In the genomic region with DNA sequence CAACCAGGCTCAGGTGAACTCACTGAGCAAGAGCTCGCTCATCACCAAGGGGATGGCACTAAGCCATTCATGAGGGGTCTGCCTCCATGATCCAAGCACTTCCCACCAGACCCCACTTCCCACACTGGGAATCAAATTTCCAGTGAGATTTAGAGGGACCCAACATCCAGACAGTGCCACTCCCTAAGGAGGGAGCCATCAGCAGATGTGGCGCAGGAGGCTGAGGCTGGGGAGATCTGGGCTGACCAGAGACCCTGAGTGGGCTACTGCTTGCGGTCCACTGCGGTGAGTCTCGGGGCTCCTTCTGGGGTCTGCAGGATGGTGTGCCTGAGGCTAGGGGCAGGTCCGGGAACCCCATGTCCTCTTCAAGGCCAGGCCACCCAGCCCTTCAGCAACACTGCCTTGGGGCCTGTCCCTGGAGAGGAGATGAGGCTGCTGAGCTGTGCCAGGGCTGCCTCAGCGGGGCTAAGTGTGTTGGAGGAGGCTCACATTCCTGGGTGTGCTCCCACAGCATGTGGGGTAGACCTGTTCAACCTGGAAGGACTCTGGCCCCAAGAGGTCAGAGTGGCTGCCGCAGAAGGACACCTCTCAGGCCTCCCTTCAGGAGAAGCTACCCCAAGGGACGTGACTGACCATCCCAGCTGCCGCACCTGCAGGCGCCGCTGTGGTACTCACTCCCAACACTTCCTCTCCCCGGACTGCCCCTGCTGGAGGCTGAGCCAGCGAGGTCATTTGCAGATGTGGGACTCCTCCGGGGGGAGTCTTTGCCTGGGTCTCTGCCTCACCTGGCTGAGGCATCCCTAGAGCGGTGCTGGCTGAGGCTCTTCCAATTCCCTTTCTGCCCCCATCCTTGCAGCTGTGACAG, we compare ENCODE assay signal across 3 cellular contexts.
TF ChIP-seq lines count a peak whose summit lies in the region.

No MANE protein-coding gene starts in this region.

TF ChIP-seq in SK-N-SH, 30 proteins besides CTCF, POLR2A, EP300 and RAD21:
- TF ChIP-seq, protein P1, sequence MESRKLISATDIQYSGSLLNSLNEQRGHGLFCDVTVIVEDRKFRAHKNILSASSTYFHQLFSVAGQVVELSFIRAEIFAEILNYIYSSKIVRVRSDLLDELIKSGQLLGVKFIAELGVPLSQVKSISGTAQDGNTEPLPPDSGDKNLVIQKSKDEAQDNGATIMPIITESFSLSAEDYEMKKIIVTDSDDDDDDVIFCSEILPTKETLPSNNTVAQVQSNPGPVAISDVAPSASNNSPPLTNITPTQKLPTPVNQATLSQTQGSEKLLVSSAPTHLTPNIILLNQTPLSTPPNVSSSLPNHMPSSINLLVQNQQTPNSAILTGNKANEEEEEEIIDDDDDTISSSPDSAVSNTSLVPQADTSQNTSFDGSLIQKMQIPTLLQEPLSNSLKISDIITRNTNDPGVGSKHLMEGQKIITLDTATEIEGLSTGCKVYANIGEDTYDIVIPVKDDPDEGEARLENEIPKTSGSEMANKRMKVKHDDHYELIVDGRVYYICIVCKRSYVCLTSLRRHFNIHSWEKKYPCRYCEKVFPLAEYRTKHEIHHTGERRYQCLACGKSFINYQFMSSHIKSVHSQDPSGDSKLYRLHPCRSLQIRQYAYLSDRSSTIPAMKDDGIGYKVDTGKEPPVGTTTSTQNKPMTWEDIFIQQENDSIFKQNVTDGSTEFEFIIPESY (IDR thresholded peaks at IDR 0.05; ENCODE audit: borderline replicate concordance, low read depth) = no peak
- TF ChIP-seq FOXM1 (IDR thresholded peaks at IDR 0.05; ENCODE audit: low read depth) = no peak

TF ChIP-seq in SK-N-SH treated with all-trans-retinoic acid at 6 μM for 48 hours, 23 proteins besides CTCF, POLR2A, EP300 and RAD21 (continued from another document):
- TF ChIP-seq, protein P2, sequence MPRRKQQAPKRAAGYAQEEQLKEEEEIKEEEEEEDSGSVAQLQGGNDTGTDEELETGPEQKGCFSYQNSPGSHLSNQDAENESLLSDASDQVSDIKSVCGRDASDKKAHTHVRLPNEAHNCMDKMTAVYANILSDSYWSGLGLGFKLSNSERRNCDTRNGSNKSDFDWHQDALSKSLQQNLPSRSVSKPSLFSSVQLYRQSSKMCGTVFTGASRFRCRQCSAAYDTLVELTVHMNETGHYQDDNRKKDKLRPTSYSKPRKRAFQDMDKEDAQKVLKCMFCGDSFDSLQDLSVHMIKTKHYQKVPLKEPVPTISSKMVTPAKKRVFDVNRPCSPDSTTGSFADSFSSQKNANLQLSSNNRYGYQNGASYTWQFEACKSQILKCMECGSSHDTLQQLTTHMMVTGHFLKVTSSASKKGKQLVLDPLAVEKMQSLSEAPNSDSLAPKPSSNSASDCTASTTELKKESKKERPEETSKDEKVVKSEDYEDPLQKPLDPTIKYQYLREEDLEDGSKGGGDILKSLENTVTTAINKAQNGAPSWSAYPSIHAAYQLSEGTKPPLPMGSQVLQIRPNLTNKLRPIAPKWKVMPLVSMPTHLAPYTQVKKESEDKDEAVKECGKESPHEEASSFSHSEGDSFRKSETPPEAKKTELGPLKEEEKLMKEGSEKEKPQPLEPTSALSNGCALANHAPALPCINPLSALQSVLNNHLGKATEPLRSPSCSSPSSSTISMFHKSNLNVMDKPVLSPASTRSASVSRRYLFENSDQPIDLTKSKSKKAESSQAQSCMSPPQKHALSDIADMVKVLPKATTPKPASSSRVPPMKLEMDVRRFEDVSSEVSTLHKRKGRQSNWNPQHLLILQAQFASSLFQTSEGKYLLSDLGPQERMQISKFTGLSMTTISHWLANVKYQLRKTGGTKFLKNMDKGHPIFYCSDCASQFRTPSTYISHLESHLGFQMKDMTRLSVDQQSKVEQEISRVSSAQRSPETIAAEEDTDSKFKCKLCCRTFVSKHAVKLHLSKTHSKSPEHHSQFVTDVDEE (CRISPR knock-in tag; IDR thresholded peaks at IDR 0.05) = no peak
- no peak for TF ChIP-seq SNAI2 (CRISPR knock-in tag; IDR thresholded peaks at IDR 0.05)
- TF ChIP-seq ZNF565 (CRISPR knock-in tag; conservative IDR thresholded peaks at IDR 0.05; ENCODE audit: low read depth) = no peak
- TF ChIP-seq, protein P3, sequence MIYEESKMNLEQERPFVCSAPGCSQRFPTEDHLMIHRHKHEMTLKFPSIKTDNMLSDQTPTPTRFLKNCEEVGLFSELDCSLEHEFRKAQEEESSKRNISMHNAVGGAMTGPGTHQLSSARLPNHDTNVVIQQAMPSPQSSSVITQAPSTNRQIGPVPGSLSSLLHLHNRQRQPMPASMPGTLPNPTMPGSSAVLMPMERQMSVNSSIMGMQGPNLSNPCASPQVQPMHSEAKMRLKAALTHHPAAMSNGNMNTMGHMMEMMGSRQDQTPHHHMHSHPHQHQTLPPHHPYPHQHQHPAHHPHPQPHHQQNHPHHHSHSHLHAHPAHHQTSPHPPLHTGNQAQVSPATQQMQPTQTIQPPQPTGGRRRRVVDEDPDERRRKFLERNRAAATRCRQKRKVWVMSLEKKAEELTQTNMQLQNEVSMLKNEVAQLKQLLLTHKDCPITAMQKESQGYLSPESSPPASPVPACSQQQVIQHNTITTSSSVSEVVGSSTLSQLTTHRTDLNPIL (CRISPR knock-in tag; IDR thresholded peaks at IDR 0.05; ENCODE audit: low read depth) = no peak
- no peak for TF ChIP-seq ZNF70 (CRISPR knock-in tag; IDR thresholded peaks at IDR 0.05)
- no peak for TF ChIP-seq ZNF8 (CRISPR knock-in tag; IDR thresholded peaks at IDR 0.05)
- no peak for TF ChIP-seq ESRRG (CRISPR knock-in tag; IDR thresholded peaks at IDR 0.05)
- TF ChIP-seq ZFP30 (CRISPR knock-in tag; IDR thresholded peaks at IDR 0.05) = no peak
- TF ChIP-seq OSR1 (CRISPR knock-in tag; IDR thresholded peaks at IDR 0.05) = no peak
- no peak for TF ChIP-seq ARNTL (CRISPR knock-in tag; IDR thresholded peaks at IDR 0.05; ENCODE audit: borderline replicate concordance, low read depth)

TF ChIP-seq in WTC11, 78 proteins besides CTCF, POLR2A, EP300 and RAD21:
- TF ChIP-seq, protein P4, sequence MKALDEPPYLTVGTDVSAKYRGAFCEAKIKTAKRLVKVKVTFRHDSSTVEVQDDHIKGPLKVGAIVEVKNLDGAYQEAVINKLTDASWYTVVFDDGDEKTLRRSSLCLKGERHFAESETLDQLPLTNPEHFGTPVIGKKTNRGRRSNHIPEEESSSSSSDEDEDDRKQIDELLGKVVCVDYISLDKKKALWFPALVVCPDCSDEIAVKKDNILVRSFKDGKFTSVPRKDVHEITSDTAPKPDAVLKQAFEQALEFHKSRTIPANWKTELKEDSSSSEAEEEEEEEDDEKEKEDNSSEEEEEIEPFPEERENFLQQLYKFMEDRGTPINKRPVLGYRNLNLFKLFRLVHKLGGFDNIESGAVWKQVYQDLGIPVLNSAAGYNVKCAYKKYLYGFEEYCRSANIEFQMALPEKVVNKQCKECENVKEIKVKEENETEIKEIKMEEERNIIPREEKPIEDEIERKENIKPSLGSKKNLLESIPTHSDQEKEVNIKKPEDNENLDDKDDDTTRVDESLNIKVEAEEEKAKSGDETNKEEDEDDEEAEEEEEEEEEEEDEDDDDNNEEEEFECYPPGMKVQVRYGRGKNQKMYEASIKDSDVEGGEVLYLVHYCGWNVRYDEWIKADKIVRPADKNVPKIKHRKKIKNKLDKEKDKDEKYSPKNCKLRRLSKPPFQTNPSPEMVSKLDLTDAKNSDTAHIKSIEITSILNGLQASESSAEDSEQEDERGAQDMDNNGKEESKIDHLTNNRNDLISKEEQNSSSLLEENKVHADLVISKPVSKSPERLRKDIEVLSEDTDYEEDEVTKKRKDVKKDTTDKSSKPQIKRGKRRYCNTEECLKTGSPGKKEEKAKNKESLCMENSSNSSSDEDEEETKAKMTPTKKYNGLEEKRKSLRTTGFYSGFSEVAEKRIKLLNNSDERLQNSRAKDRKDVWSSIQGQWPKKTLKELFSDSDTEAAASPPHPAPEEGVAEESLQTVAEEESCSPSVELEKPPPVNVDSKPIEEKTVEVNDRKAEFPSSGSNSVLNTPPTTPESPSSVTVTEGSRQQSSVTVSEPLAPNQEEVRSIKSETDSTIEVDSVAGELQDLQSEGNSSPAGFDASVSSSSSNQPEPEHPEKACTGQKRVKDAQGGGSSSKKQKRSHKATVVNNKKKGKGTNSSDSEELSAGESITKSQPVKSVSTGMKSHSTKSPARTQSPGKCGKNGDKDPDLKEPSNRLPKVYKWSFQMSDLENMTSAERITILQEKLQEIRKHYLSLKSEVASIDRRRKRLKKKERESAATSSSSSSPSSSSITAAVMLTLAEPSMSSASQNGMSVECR (CRISPR knock-in tag; IDR thresholded peaks at IDR 0.05; ENCODE audit: borderline replicate concordance) = no peak
